Comparison of ENCODE assay signal across 1 cellular context in the genomic region with DNA sequence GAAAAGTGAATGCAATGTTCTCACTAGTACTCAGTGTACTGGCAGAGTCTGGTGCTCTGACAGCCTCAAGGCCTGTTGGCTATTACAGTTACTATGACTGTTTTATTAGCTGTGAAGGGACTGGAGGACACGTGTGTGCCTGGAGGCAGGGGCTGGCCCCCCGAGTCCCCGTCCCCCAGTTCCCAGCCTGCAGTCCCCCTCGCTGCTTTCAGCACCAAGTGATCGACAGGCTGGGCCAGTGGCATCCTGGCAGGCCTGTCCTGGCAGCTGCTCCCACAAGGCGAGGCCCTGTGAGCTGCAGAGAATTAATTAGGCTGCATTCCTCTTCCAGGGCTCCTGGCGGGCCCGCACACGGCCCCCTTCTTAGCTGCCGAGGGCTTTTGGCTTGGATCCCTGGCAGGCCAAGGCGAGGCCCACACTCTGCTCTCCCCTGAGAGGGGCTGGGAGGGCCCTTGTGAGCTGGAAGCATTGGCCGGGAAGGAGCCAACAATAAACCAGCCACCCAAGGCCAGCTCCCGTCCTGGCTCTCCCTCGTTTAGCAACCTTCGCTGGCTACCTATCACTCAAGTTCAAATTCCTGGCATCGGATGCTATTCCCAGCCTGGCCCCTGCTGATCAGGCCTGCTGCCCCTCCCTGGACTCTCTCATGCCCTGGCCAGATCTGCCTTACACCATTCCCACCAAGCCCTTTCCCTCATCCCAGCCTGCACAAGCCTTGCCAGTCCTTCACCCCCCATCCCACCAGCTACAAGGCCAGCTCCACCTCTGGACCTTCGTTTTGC.
TF ChIP-seq lines count a peak whose summit lies in the region.

No MANE protein-coding gene starts in this region.

TF ChIP-seq in H1, 55 proteins besides CTCF, POLR2A, EP300 and RAD21 (continued from another document):
- TF ChIP-seq TAF1 (IDR thresholded peaks at IDR 0.05; ENCODE audit: low read depth, low read length) (no peak), ASH2L (IDR thresholded peaks at IDR 0.05; ENCODE audit: low read length) (no peak)
